1 cellular context compared by ENCODE assay signal in genomic region chr7:57071-57470, GRCh38.
TF ChIP-seq lines count a peak whose summit lies in the region.

No MANE protein-coding gene starts in this region.

TF ChIP-seq in H1, 55 proteins besides CTCF, POLR2A, EP300 and RAD21:
- TF ChIP-seq CTBP2 (IDR thresholded peaks at IDR 0.05; ENCODE audit: borderline replicate concordance, insufficient read depth, insufficient read length, low read length) (no peak), CBX8 (IDR thresholded peaks at IDR 0.05; ENCODE audit: borderline replicate concordance, low read depth, low read length) (no peak), KDM4A (IDR thresholded peaks at IDR 0.05; ENCODE audit: low read depth, low read length, severe bottlenecking) (no peak), CHD7 (IDR thresholded peaks at IDR 0.05; ENCODE audit: insufficient replicate concordance, low read length) (no peak), TEAD4 (IDR thresholded peaks at IDR 0.05; ENCODE audit: low read depth, low read length) (no peak), NANOG (IDR thresholded peaks at IDR 0.05; ENCODE audit: insufficient read depth, low read depth, low read length, poor library complexity, severe bottlenecking) (no peak)
- TF ChIP-seq, protein P1, sequence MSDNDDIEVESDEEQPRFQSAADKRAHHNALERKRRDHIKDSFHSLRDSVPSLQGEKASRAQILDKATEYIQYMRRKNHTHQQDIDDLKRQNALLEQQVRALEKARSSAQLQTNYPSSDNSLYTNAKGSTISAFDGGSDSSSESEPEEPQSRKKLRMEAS (IDR thresholded peaks at IDR 0.05): no peak
